Comparison of ENCODE assay signal across 1 cellular context in genomic region chr6:34668799-34669198, GRCh38.
A peak's percentile ranks its signal among the peaks of the same experiment; 100 is the strongest.
TF ChIP-seq lines count a peak whose summit lies in the region.

No MANE protein-coding gene starts in this region.

TF ChIP-seq in K562, 482 proteins besides CTCF, POLR2A, EP300 and RAD21:
- peak in 1 of 2 experiments; percentile 34; a peak in 1 of 4 replicates for TF ChIP-seq MLLT1 (IDR thresholded peaks at IDR 0.05)
- TF ChIP-seq BCOR (IDR thresholded peaks at IDR 0.05): peak; percentile 59; the same call in 1 of the 2 replicates
